In the genomic region with DNA sequence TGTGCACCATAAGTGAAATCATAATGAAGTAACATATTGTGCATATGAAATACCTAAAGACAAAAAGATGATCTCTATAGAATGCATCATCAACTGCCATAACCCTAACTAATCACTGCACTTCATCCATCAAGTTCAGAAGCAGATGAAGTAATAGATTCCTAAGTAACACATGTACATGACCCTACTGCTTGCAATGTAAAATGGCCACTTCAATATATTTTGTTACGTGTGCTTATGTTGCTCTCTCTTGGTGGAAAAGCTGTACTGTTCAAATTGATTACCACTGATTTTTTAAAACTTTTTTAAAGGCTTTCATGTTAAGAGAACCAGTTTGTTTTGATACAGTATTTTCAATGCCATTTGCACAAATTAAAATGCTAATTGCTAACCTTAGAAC, we compare ENCODE assay signal across 8 cellular contexts.
DNase-seq lines count a peak whose midpoint lies in the region; ATAC-seq and TF ChIP-seq lines count a peak whose summit lies in the region.

No MANE protein-coding gene starts in this region.

- DNase-seq in NCI-H2227 (lab: John Stamatoyannopoulos, UW; ENCODE audit: unreplicated experiment) (peak; percentile 21), dermis blood vessel endothelial cell (peak; percentile 36), pons (ENCODE audit: low spot score) (peak; percentile 77)
- DNase-seq in activated CD8-positive, alpha-beta memory T cell treated with anti-CD3 and anti-CD28 coated beads for 24 hours: no peak

- peak; percentile 14 for TF ChIP-seq CTCF in GM12873 (IDR thresholded peaks at IDR 0.05; ENCODE audit: insufficient read depth, low read depth, low read length, missing control alignments)

- ATAC-seq in GM21737 (IDR thresholded peaks at IDR 0.05; ENCODE audit: unreplicated experiment) (no peak), GM21717 (IDR thresholded peaks at IDR 0.05; ENCODE audit: unreplicated experiment) (no peak), GM21786 (IDR thresholded peaks at IDR 0.05; ENCODE audit: unreplicated experiment) (no peak)
